8 cellular contexts compared by ENCODE assay signal in the genomic region with DNA sequence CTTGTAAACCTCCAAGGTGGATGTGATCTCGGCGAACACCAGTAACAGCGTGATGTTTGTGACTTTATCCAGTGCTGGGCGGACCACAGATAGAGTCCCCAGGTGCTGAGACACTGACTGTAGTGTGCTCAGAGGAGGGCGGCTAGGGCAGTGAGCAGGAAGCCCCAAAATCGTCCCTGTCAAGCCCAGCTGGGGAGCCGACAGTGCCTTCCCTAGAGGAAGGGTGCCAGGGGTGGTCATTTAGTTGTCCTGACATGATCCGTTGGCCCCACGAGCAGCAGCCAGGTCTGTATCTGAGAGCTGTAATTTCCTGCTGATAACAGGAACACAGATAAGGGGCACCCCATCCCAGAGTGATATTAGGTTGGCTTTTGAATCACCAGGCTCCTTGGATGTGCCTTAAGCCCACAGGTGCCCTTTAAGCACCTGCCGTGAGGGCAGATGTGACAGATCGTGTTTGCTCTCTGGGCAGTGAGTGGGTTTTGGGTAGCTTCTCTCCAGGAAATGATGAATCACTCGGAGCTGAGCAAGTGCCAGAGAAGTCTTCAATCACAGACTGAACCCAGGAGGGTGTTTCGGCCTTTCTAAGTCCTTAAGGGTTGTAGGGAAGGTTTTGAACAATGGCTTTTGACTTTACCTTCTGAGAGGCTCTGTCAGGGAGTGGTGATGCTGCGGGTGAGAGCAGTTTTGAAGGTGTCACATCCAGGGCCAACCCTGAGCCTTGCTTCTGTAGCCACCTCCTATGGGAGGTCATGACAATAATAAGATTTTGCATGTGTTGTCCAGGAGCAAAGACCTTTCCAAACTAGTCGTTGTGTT. TPM values are rescaled to one million over a fixed set of nuclear protein-coding genes. Genes with fewer than 3 reads are reported as not detected.
A peak's percentile ranks its signal among the peaks of the same experiment; 100 is the strongest.
DNase-seq lines count a peak whose midpoint lies in the region; ATAC-seq and TF ChIP-seq lines count a peak whose summit lies in the region.

No MANE protein-coding gene starts in this region.

- no peak overlapping the region for H3K14ac ChIP-seq in neuronal stem cell (ENCODE audit: low read length)

- in situ Hi-C loops in GM13976 (cut with MboI; ENCODE audit: low sequenced_read_pairs, unreplicated experiment) = no loop called here

- no peak overlapping the region for H4K91ac ChIP-seq in neuronal stem cell (ENCODE audit: low read depth, low read length, poor library complexity)

- peaks cover 16 to 22% of the 10 kb centered on the region in 2 donors for H3K4me1 ChIP-seq in neuronal stem cell (ENCODE audit: control insufficient read depth in 2 of 2, insufficient read depth in 1 of 2, low read depth in 1 of 2, low read length in 2 of 2)

- no peak overlapping the region for H2BK120ac ChIP-seq in neuronal stem cell (ENCODE audit: low read depth, low read length)

- H3K27me3 ChIP-seq in neuronal stem cell (ENCODE audit: control insufficient read depth in 3 of 3, insufficient read depth in 3 of 3, low read depth in 1 of 3, low read length in 3 of 3) (no peaks in the 10 kb centered on the region), WERI-Rb-1 (ENCODE audit: insufficient read depth, low read depth, severe bottlenecking) (no peaks in the 10 kb centered on the region)

- no peak overlapping the region for H2BK15ac ChIP-seq in neuronal stem cell (ENCODE audit: low read length)

- H3K4ac ChIP-seq in neuronal stem cell (ENCODE audit: low read length) = no peak overlapping the region

- no CpG with 5 or more reads among the region's 15 CpGs for WGBS in neuronal stem cell (ENCODE audit: extremely low coverage in 2 of 2, insufficient read length in 2 of 2, insufficient replicate concordance in 1 of 2), 2 donors

- H3K18ac ChIP-seq in neuronal stem cell (ENCODE audit: low read length) = peak overlapping the region; percentile 33

- H4K8ac ChIP-seq in neuronal stem cell (ENCODE audit: low read depth, low read length) = no peak overlapping the region

- H3K23ac ChIP-seq in neuronal stem cell (ENCODE audit: low read depth, low read length, poor library complexity) = no peak overlapping the region

- H3K27ac ChIP-seq in neuronal stem cell (replicated peaks; ENCODE audit: low read length) = no peak overlapping the region
- no peak overlapping the region for H3K27ac ChIP-seq in WERI-Rb-1

- H2AFZ ChIP-seq in neuronal stem cell (ENCODE audit: low read length) = no peak overlapping the region

- H3K79me1 ChIP-seq in neuronal stem cell (ENCODE audit: low read depth, low read length) = peaks cover 5% of the 10 kb centered on the region

- H3K4me3 ChIP-seq in neuronal stem cell (ENCODE audit: low read length in 2 of 2) = no peak overlapping the region
- no peak overlapping the region for H3K4me3 ChIP-seq in WERI-Rb-1 (ENCODE audit: low read depth, low read length)

- TF ChIP-seq CTCF in GM13976 (IDR thresholded peaks at IDR 0.05; ENCODE audit: borderline replicate concordance, control extremely low read depth, extremely low read depth, insufficient read depth, missing control alignments) (no peak), WERI-Rb-1 (IDR thresholded peaks at IDR 0.05; ENCODE audit: low read depth, low read length) (no peak)

- H3K4me2 ChIP-seq in neuronal stem cell (ENCODE audit: insufficient read depth, low read length, poor library complexity, severe bottlenecking) = no peak overlapping the region

- H2AK5ac ChIP-seq in neuronal stem cell (ENCODE audit: low read depth, low read length) = no peak overlapping the region

- H2BK12ac ChIP-seq in neuronal stem cell (ENCODE audit: low read length) = no peak overlapping the region

- DNase-seq in GM13976 (ENCODE audit: low spot score) = peak; percentile 54
- DNase-seq in NCI-H146 (lab: John Stamatoyannopoulos, UW) = peak; percentile 73
- peak; percentile 77 to 81 for DNase-seq in activated CD4-positive, alpha-beta T cell treated with anti-CD3 and anti-CD28 coated beads for 4 hours
- peak; percentile 87 for DNase-seq in dermis blood vessel endothelial cell
- DNase-seq in neuronal stem cell (ENCODE audit: low spot score) = no peak
- no peak for DNase-seq in WERI-Rb-1
- DNase-seq in kidney glomerular epithelial cell (lab: John Stamatoyannopoulos, UW) = no peak

- peak; percentile 21 for ATAC-seq in HG02623 (IDR thresholded peaks at IDR 0.05; ENCODE audit: unreplicated experiment)

- H3K36me3 ChIP-seq in neuronal stem cell (replicated peaks in 1 of 2; ENCODE audit: control insufficient read depth in 2 of 2, insufficient read depth in 2 of 2, low read length in 2 of 2) (peaks cover 0 to 1% of the 10 kb centered on the region in 2 donors), WERI-Rb-1 (peaks cover 25% of the 10 kb centered on the region)

- H3K9ac ChIP-seq in neuronal stem cell (ENCODE audit: low read depth, low read length, poor library complexity) = no peak overlapping the region

- H3K9me3 ChIP-seq in neuronal stem cell (replicated peaks in 1 of 2; ENCODE audit: control insufficient read depth in 2 of 2, insufficient read depth in 1 of 2, low read depth in 1 of 2, low read length in 2 of 2) (peaks cover 6 to 13% of the 10 kb centered on the region in 2 donors), WERI-Rb-1 (ENCODE audit: severe bottlenecking) (peaks cover 8% of the 10 kb centered on the region)

- H2BK5ac ChIP-seq in neuronal stem cell (ENCODE audit: low read length) = no peak overlapping the region

RNA-seq across cellular contexts. Expression of gene LPIN1, which starts 7.7 kb away (rescaled TPM):
- 24.0 and 36.3 TPM in 2 replicates for total RNA-seq in dermis blood vessel endothelial cell
- 19.1 TPM for polyA plus RNA-seq in neuronal stem cell (2013, experiment 1 of 2)
- polyA plus RNA-seq in neuronal stem cell (2013, experiment 2 of 2) = 20.2 TPM

Comparison
In these comparisons a context has a peak if more than half of its experiments do, and no peak if none do; other contexts are left out.
1. DNase-seq: peak in GM13976 (single experiment), NCI-H146 (single experiment), activated CD4-positive, alpha-beta T cell treated with anti-CD3 and anti-CD28 coated beads for 4 hours (2 of 2) and dermis blood vessel endothelial cell (single experiment); none in neuronal stem cell (single experiment), WERI-Rb-1 (single experiment) and kidney glomerular epithelial cell (single experiment).